14 cellular contexts compared by ENCODE assay signal in genomic region chr3:9415485-9416138, GRCh38. TPM values are rescaled to one million over a fixed set of nuclear protein-coding genes. Genes with fewer than 3 reads are reported as not detected.
DNase-seq lines count a peak whose midpoint lies in the region; ATAC-seq and TF ChIP-seq lines count a peak whose summit lies in the region.
"Had no signal": no experiment of that assay in that cellular context is flagged by ENCODE, and none has a peak within 500 bp of the region (broad histone marks: within the 10 kb centered on the region; RNA-seq: fewer than 3 reads in every experiment).

No MANE protein-coding gene starts in this region.

- peaks cover 21% of the 10 kb centered on the region for H3K36me3 Mint-ChIP-seq in activated CD8-positive, alpha-beta T cell treated with anti-CD3 and anti-CD28 coated beads for 36 hours (ENCODE audit: low read depth)
- peaks cover 26% of the 10 kb centered on the region for H3K36me3 Mint-ChIP-seq in activated CD8-positive, alpha-beta T cell treated with anti-CD3 and anti-CD28 coated beads, Interleukin-2, amount 10 ng/mL, durations not matched to agents 7 days and 5 days (ENCODE audit: low read depth)

- in situ Hi-C loops in Panc1 (cut with HindIII; ENCODE audit: low pct_unique_long_range_greater_than_20kb, low sequenced_read_pairs), result no loop called here

- DNase-seq in activated CD8-positive, alpha-beta T cell treated with anti-CD3 and anti-CD28 coated beads for 36 hours, result no peak
- DNase-seq in activated CD8-positive, alpha-beta T cell treated with anti-CD3 and anti-CD28 coated beads, Interleukin-2, amount 10 ng/mL, durations not matched to agents 7 days and 5 days, result no peak
- no peak for DNase-seq in Panc1 (ENCODE audit: low read depth, low spot score)
- DNase-seq in right cardiac atrium, result no peak
- no peak for DNase-seq in psoas muscle
- no peak for DNase-seq in cerebellar nuclear complex (lab: John Stamatoyannopoulos, UW)
- DNase-seq: colonic mucosa, immature natural killer cell, NCI-H1694 treated with DMSO at 0.1 percent for 48 hours, substantia nigra had no signal

- H3K27ac ChIP-seq in Panc1 (ENCODE audit: low read length) (no peak overlapping the region), right cardiac atrium (ENCODE audit: low read length) (peak overlapping the region; percentile 52), psoas muscle (peak overlapping the region; percentile 49)
- H3K27ac ChIP-seq: colonic mucosa, parathyroid adenoma, VCaP had no signal

- BruUV-seq in Panc1 (replicated peaks; lab: Mats Ljungman, UMichigan), result no TSS peak

- H3K4me1 ChIP-seq in Panc1 (ENCODE audit: control insufficient read depth, insufficient read depth, low read length), result peaks cover 19% of the 10 kb centered on the region
- H3K4me1 ChIP-seq in right cardiac atrium (ENCODE audit: control insufficient read depth, insufficient read depth, low read length), result peaks cover 8% of the 10 kb centered on the region
- H3K4me1 ChIP-seq in psoas muscle, result peaks cover 68% of the 10 kb centered on the region

- intact Hi-C loops in activated CD8-positive, alpha-beta T cell treated with anti-CD3 and anti-CD28 coated beads for 36 hours (cut with micrococcal nuclease), result no loop called here
- intact Hi-C loops in Panc1 (cut with micrococcal nuclease; ENCODE audit: unreplicated experiment) (no loop called here), right cardiac atrium (cut with DNase I) (no loop called here), psoas muscle (cut with DNase I) (no loop called here)

- H3K36me3 ChIP-seq in Panc1 (ENCODE audit: control insufficient read depth, insufficient read depth, low read length), result no peaks in the 10 kb centered on the region
- no peaks in the 10 kb centered on the region for H3K36me3 ChIP-seq in psoas muscle (ENCODE audit: insufficient read depth in 1 of 2, low read depth in 1 of 2)
- H3K36me3 ChIP-seq: colonic mucosa had no signal

- peaks cover 53% of the 10 kb centered on the region for H3K4me1 Mint-ChIP-seq in activated CD8-positive, alpha-beta T cell treated with anti-CD3 and anti-CD28 coated beads for 36 hours (ENCODE audit: low read depth)
- peaks cover 26% of the 10 kb centered on the region for H3K4me1 Mint-ChIP-seq in activated CD8-positive, alpha-beta T cell treated with anti-CD3 and anti-CD28 coated beads, Interleukin-2, amount 10 ng/mL, durations not matched to agents 7 days and 5 days (ENCODE audit: low read depth)

- H3K4me3 Mint-ChIP-seq in activated CD8-positive, alpha-beta T cell treated with anti-CD3 and anti-CD28 coated beads for 36 hours, result no peak overlapping the region
- no peak overlapping the region for H3K4me3 Mint-ChIP-seq in activated CD8-positive, alpha-beta T cell treated with anti-CD3 and anti-CD28 coated beads, Interleukin-2, amount 10 ng/mL, durations not matched to agents 7 days and 5 days
- H3K4me3 Mint-ChIP-seq: immature natural killer cell had no signal

- no peaks in the 10 kb centered on the region for H3K27me3 Mint-ChIP-seq in activated CD8-positive, alpha-beta T cell treated with anti-CD3 and anti-CD28 coated beads for 36 hours
- no peaks in the 10 kb centered on the region for H3K27me3 Mint-ChIP-seq in activated CD8-positive, alpha-beta T cell treated with anti-CD3 and anti-CD28 coated beads, Interleukin-2, amount 10 ng/mL, durations not matched to agents 7 days and 5 days (ENCODE audit: low read depth)

- no peaks in the 10 kb centered on the region for H3K9me3 ChIP-seq in Panc1 (ENCODE audit: control insufficient read depth, insufficient read depth, low read depth, low read length)
- no peaks in the 10 kb centered on the region for H3K9me3 ChIP-seq in right cardiac atrium (ENCODE audit: control insufficient read depth, low read length)
- H3K9me3 ChIP-seq in psoas muscle, result no peaks in the 10 kb centered on the region
- H3K9me3 ChIP-seq: colonic mucosa had no signal

- ATAC-seq in activated CD8-positive, alpha-beta T cell treated with anti-CD3 and anti-CD28 coated beads for 36 hours, result no peak
- no peak for ATAC-seq in activated CD8-positive, alpha-beta T cell treated with anti-CD3 and anti-CD28 coated beads, Interleukin-2, amount 10 ng/mL, durations not matched to agents 7 days and 5 days
- ATAC-seq in Panc1 (peak; percentile 56; the same call in 1 of the 2 replicates), right cardiac atrium (peak; percentile 14 to 18), psoas muscle (peak; percentile 6 to 20 (median 15)), GM21825 (IDR thresholded peaks at IDR 0.05; ENCODE audit: unreplicated experiment) (no peak), HG03565 (IDR thresholded peaks at IDR 0.05; ENCODE audit: unreplicated experiment) (no peak)

- H3K27ac Mint-ChIP-seq in activated CD8-positive, alpha-beta T cell treated with anti-CD3 and anti-CD28 coated beads for 36 hours, result peak overlapping the region; percentile 19
- no peak overlapping the region for H3K27ac Mint-ChIP-seq in activated CD8-positive, alpha-beta T cell treated with anti-CD3 and anti-CD28 coated beads, Interleukin-2, amount 10 ng/mL, durations not matched to agents 7 days and 5 days

- H3K4me3 ChIP-seq in Panc1 (ENCODE audit: low read depth in 2 of 2, low read length in 2 of 2) (no peak overlapping the region), right cardiac atrium (ENCODE audit: low read length) (no peak overlapping the region), psoas muscle (no peak overlapping the region)
- H3K4me3 ChIP-seq: colonic mucosa had no signal

- no peak for TF ChIP-seq CTCF in activated CD8-positive, alpha-beta T cell treated with anti-CD3 and anti-CD28 coated beads for 36 hours (IDR thresholded peaks at IDR 0.05)
- TF ChIP-seq CTCF in Panc1 (IDR thresholded peaks at IDR 0.05), result no peak
- TF ChIP-seq CTCF in psoas muscle (IDR thresholded peaks at IDR 0.05), result no peak

- H3K27me3 ChIP-seq in Panc1 (ENCODE audit: control insufficient read depth, insufficient read depth, low read length) (no peaks in the 10 kb centered on the region), right cardiac atrium (ENCODE audit: control insufficient read depth, insufficient read depth) (no peaks in the 10 kb centered on the region), psoas muscle (ENCODE audit: insufficient read depth in 3 of 3, low read length in 2 of 3) (no peaks in the 10 kb centered on the region)
- H3K27me3 ChIP-seq: colonic mucosa had no signal

- POLR2A ChIA-PET in activated CD8-positive, alpha-beta T cell treated with anti-CD3 and anti-CD28 coated beads for 36 hours (lab: Charles Lee), result interaction anchor here (1.9 to 2.3 kb wide), 2 partner anchors 13 to 19 kb away, joined by 10 to 20 read pairs; partner anchors contain the start of gene SETD5
- POLR2A ChIA-PET in activated CD8-positive, alpha-beta T cell treated with anti-CD3 and anti-CD28 coated beads, Interleukin-2, amount 10 ng/mL, durations not matched to agents 7 days and 5 days (lab: Charles Lee), result interaction anchor here (0.6 to 2.3 kb wide), 4 partner anchors 12 to 234 kb away, joined by 3 to 15 read pairs (median 4); partner anchors contain the start of genes MTMR14, SETD5 and THUMPD3
- POLR2A ChIA-PET in Panc1 (lab: Charles Lee), result no interaction called here

- peaks cover 2% of the 10 kb centered on the region for H3K9me3 Mint-ChIP-seq in activated CD8-positive, alpha-beta T cell treated with anti-CD3 and anti-CD28 coated beads for 36 hours
- peaks cover 5% of the 10 kb centered on the region for H3K9me3 Mint-ChIP-seq in activated CD8-positive, alpha-beta T cell treated with anti-CD3 and anti-CD28 coated beads, Interleukin-2, amount 10 ng/mL, durations not matched to agents 7 days and 5 days (ENCODE audit: insufficient read depth)
- H3K9me3 Mint-ChIP-seq: immature natural killer cell had no signal

- CTCF ChIA-PET in activated CD8-positive, alpha-beta T cell treated with anti-CD3 and anti-CD28 coated beads for 36 hours (lab: Charles Lee), result interaction anchor here (0.8 to 1.9 kb wide), 5 partner anchors 10 to 62 kb away, joined by 3 to 7 read pairs (median 4); no protein-coding TSS in a partner anchor
- CTCF ChIA-PET in activated CD8-positive, alpha-beta T cell treated with anti-CD3 and anti-CD28 coated beads, Interleukin-2, amount 10 ng/mL, durations not matched to agents 7 days and 5 days (lab: Charles Lee), result interaction anchor here (0.9 kb wide), 1 partner anchor 12 kb away, joined by 3 read pairs; no protein-coding TSS in a partner anchor
- CTCF ChIA-PET in Panc1 (lab: Charles Lee), result no interaction called here

- 87% methylated on average over 6 of the region's 6 CpGs for WGBS in right cardiac atrium
- 83 to 90% (median 86%) methylated on average over 6 of the region's 6 CpGs for WGBS in psoas muscle, 3 donors

RNA-seq across cellular contexts. Expression of gene SETD5, which starts 18.2 kb away (rescaled TPM):
- 100 to 1,000 TPM; 118 to 128 TPM for total RNA-seq in activated CD8-positive, alpha-beta T cell treated with anti-CD3 and anti-CD28 coated beads for 36 hours
- total RNA-seq in activated CD8-positive, alpha-beta T cell treated with anti-CD3 and anti-CD28 coated beads, Interleukin-2, amount 10 ng/mL, durations not matched to agents 7 days and 5 days, result 100 to 1,000 TPM; 122 to 126 TPM
- total RNA-seq in Panc1 (2021; ENCODE audit: unreplicated experiment) (69.4 TPM), right cardiac atrium (10 to 100 TPM; 64.4 to 73.6 (median 65.0) TPM), psoas muscle (10 to 100 TPM; 58.3 to 69.3 (median 66.6) TPM)
- 34.1 TPM for polyA plus RNA-seq in Panc1 (2012; ENCODE audit: insufficient read length)
- polyA plus RNA-seq in right cardiac atrium (29.4 TPM), psoas muscle (10 to 100 TPM; 12.8 to 34.8 (median 19.7) TPM)

RNA-seq across cellular contexts. Expression of gene THUMPD3, which starts 52.8 kb away (rescaled TPM):
- total RNA-seq in activated CD8-positive, alpha-beta T cell treated with anti-CD3 and anti-CD28 coated beads for 36 hours, result 10 to 100 TPM; 62.9 to 66.3 TPM
- 10 to 100 TPM; 45.8 to 55.1 TPM for total RNA-seq in activated CD8-positive, alpha-beta T cell treated with anti-CD3 and anti-CD28 coated beads, Interleukin-2, amount 10 ng/mL, durations not matched to agents 7 days and 5 days
- total RNA-seq in Panc1 (2021; ENCODE audit: unreplicated experiment), result 43.5 TPM
- 38.6 TPM for polyA plus RNA-seq in Panc1 (2012; ENCODE audit: insufficient read length)
- total RNA-seq in right cardiac atrium, result 10 to 100 TPM; 43.9 to 46.6 (median 46.2) TPM
- polyA plus RNA-seq in right cardiac atrium, result 29.0 TPM
- 10 to 100 TPM; 40.0 to 57.7 (median 52.9) TPM for total RNA-seq in psoas muscle
- 10 to 100 TPM; 42.8 to 70.5 (median 59.0) TPM for polyA plus RNA-seq in psoas muscle

Comparison
In these comparisons a context has a peak if more than half of its experiments do, and no peak if none do; other contexts are left out.
1. ATAC-seq: peak in Panc1 (single experiment), right cardiac atrium (2 of 2) and psoas muscle (4 of 4); none in activated CD8-positive, alpha-beta T cell treated with anti-CD3 and anti-CD28 coated beads for 36 hours (single experiment), activated CD8-positive, alpha-beta T cell treated with anti-CD3 and anti-CD28 coated beads, Interleukin-2, amount 10 ng/mL, durations not matched to agents 7 days and 5 days (single experiment), GM21825 (single experiment) and HG03565 (single experiment).